1 cellular context compared by ENCODE assay signal in the genomic region with DNA sequence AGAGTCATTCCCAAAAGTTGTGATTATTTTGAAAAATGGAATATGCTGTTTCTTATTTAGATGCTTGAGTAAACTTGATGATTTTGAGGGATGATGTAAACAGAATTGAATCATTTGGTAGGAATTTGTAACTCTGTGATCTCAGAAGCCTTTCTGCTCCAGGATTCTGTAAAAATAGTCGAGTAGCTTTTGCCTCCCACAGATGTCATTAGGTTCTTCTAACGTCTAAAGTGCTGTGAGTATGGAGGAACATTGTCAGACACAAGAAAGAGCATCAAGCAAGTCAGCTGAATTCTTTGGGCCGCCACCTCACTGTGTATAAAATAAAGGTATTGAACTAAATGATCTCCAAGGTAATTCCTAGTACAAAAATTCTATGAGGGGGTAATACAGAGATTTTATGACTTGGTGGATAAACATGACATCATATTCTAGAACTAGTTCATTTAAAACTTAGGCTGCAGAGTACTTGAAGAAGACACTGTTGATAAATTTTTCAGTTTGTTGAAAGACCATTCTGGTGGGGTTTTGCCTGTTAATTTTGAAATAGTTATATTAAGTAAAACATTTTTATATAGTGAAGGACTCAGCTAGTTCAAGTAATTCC.
A peak's percentile ranks its signal among the peaks of the same experiment; 100 is the strongest.
TF ChIP-seq lines count a peak whose summit lies in the region.

No MANE protein-coding gene starts in this region.

TF ChIP-seq in HepG2, 621 proteins besides CTCF, POLR2A, EP300 and RAD21:
- no peak for TF ChIP-seq HOXA3 (CRISPR knock-in tag; IDR thresholded peaks at IDR 0.05)
- TF ChIP-seq, protein P1, sequence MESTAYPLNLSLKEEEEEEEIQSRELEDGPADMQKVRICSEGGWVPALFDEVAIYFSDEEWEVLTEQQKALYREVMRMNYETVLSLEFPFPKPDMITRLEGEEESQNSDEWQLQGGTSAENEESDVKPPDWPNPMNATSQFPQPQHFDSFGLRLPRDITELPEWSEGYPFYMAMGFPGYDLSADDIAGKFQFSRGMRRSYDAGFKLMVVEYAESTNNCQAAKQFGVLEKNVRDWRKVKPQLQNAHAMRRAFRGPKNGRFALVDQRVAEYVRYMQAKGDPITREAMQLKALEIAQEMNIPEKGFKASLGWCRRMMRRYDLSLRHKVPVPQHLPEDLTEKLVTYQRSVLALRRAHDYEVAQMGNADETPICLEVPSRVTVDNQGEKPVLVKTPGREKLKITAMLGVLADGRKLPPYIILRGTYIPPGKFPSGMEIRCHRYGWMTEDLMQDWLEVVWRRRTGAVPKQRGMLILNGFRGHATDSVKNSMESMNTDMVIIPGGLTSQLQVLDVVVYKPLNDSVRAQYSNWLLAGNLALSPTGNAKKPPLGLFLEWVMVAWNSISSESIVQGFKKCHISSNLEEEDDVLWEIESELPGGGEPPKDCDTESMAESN (CRISPR knock-in tag; conservative IDR thresholded peaks at IDR 0.05): no peak
- TF ChIP-seq, protein P2, sequence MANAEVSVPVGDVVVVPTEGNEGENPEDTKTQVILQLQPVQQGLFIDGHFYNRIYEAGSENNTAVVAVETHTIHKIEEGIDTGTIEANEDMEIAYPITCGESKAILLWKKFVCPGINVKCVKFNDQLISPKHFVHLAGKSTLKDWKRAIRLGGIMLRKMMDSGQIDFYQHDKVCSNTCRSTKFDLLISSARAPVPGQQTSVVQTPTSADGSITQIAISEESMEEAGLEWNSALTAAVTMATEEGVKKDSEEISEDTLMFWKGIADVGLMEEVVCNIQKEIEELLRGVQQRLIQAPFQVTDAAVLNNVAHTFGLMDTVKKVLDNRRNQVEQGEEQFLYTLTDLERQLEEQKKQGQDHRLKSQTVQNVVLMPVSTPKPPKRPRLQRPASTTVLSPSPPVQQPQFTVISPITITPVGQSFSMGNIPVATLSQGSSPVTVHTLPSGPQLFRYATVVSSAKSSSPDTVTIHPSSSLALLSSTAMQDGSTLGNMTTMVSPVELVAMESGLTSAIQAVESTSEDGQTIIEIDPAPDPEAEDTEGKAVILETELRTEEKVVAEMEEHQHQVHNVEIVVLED (CRISPR knock-in tag; IDR thresholded peaks at IDR 0.05; ENCODE audit: borderline replicate concordance): no peak
- TF ChIP-seq, protein P3, sequence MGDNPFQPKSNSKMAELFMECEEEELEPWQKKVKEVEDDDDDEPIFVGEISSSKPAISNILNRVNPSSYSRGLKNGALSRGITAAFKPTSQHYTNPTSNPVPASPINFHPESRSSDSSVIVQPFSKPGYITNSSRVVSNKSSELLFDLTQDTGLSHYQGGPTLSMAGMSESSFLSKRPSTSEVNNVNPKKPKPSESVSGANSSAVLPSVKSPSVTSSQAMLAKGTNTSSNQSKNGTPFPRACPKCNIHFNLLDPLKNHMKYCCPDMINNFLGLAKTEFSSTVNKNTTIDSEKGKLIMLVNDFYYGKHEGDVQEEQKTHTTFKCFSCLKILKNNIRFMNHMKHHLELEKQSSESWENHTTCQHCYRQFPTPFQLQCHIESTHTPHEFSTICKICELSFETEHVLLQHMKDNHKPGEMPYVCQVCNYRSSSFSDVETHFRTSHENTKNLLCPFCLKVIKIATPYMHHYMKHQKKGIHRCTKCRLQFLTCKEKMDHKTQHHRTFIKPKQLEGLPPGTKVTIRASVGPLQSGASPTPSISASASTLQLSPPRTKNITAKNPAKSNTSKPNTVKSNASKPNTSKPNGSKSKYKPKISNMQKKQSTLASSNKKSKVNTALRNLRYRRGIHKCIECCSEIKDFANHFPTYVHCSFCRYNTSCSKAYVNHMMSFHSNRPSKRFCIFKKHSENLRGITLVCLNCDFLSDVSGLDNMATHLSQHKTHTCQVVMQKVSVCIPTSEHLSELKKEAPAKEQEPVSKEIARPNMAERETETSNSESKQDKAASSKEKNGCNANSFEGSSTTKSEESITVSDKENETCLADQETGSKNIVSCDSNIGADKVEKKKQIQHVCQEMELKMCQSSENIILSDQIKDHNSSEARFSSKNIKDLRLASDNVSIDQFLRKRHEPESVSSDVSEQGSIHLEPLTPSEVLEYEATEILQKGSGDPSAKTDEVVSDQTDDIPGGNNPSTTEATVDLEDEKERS (CRISPR knock-in tag; IDR thresholded peaks at IDR 0.05): no peak
- TF ChIP-seq NPAS2 (CRISPR knock-in tag; IDR thresholded peaks at IDR 0.05; ENCODE audit: borderline replicate concordance): no peak
- TF ChIP-seq, protein P4, sequence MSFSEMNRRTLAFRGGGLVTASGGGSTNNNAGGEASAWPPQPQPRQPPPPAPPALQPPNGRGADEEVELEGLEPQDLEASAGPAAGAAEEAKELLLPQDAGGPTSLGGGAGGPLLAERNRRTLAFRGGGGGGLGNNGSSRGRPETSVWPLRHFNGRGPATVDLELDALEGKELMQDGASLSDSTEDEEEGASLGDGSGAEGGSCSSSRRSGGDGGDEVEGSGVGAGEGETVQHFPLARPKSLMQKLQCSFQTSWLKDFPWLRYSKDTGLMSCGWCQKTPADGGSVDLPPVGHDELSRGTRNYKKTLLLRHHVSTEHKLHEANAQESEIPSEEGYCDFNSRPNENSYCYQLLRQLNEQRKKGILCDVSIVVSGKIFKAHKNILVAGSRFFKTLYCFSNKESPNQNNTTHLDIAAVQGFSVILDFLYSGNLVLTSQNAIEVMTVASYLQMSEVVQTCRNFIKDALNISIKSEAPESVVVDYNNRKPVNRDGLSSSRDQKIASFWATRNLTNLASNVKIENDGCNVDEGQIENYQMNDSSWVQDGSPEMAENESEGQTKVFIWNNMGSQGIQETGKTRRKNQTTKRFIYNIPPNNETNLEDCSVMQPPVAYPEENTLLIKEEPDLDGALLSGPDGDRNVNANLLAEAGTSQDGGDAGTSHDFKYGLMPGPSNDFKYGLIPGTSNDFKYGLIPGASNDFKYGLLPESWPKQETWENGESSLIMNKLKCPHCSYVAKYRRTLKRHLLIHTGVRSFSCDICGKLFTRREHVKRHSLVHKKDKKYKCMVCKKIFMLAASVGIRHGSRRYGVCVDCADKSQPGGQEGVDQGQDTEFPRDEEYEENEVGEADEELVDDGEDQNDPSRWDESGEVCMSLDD (CRISPR knock-in tag; IDR thresholded peaks at IDR 0.05; ENCODE audit: borderline replicate concordance): no peak
- peak; percentile 50 for TF ChIP-seq ATF7 (IDR thresholded peaks at IDR 0.05)
- TF ChIP-seq ATF7 (CRISPR knock-in tag; IDR thresholded peaks at IDR 0.05): no peak
